18 cellular contexts compared by ENCODE assay signal in the genomic region with DNA sequence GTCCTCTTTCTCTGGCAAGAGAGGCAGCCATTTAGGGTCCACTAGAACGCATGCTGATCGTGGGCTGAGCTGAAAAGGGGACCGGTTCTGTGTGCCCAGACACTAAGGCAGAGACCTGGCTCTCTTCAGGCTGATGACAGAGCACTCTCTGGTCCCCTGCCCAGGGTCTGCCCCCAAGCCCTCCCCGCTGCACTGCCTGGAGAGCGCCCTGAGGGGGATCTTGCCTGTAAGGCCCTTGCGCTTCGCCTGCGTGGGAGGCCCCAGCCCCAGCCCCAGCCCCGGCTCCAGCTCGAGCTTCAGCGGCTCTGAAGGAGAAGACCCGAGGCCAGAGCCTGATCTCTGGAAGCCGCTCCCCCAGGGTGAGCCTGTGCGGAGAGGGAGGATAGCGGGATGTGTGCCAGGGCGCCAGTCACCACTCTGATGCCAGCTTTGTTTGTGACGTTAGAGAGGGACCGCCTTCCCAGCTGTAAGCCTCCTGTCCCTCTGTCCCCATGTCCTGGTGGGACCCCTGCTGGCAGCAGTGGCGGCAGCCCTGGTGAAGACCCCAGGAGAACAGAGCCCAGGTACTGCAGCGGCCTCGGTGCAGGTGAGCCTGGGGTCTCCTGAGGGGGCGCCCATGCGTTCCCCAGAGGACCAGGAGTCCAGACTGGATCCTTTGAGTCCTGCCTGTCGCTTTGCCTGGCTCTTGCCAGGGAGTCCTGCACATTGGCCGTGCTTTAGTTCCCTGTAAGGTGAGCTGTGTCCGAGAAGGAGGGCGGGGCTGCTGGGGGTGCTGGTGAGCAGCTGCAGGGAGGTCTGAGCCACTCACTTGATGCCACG. TPM values are rescaled to one million over a fixed set of nuclear protein-coding genes. Genes with fewer than 3 reads are reported as not detected.
A peak's percentile ranks its signal among the peaks of the same experiment; 100 is the strongest.
DNase-seq lines count a peak whose midpoint lies in the region; ATAC-seq and TF ChIP-seq lines count a peak whose summit lies in the region.
"Had no signal": no experiment of that assay in that cellular context is flagged by ENCODE, and none has a peak within 500 bp of the region (broad histone marks: within the 10 kb centered on the region; RNA-seq: fewer than 3 reads in every experiment).

No MANE protein-coding gene starts in this region.

- peak overlapping the region in 8 of 10 donors; percentile 35 to 77 (median 59) for H3K27ac ChIP-seq in heart right ventricle
- H3K27ac ChIP-seq: GM23248, upper lobe of left lung had no signal

- H3K4me3 ChIP-seq in heart right ventricle: no peak overlapping the region
- H3K4me3 ChIP-seq: GM23248, upper lobe of left lung had no signal

- H3K4me1 ChIP-seq in heart right ventricle: peaks cover 0 to 22% (median 6%) of the 10 kb centered on the region in 9 donors

- no peak overlapping the region for H3K27ac Mint-ChIP-seq in WTC11
- H3K27ac Mint-ChIP-seq: activated CD4-positive, alpha-beta memory T cell treated with anti-CD3 and anti-CD28 coated beads, Interleukin-2, amount 10 ng/mL, durations not matched to agents 7 days and 5 days; CD4-positive, alpha-beta memory T cell; stimulated activated effector memory CD8-positive, alpha-beta T cell treated with anti-CD3 and anti-CD28 coated beads, Interleukin-12 subunit alpha, Interleukin-12 subunit beta, amount 100 ng/mL, for 72 hours had no signal

- H3K36me3 ChIP-seq in heart right ventricle: peaks cover 4 to 91% (median 48%) of the 10 kb centered on the region in 9 donors

- peaks cover 10% of the 10 kb centered on the region; the same call in 1 of the 2 replicates for H3K36me3 Mint-ChIP-seq in WTC11

- H3K9me3 ChIP-seq in heart right ventricle: no peaks in the 10 kb centered on the region
- H3K9me3 ChIP-seq: upper lobe of left lung had no signal

- H3K4me1 Mint-ChIP-seq in WTC11: no peaks in the 10 kb centered on the region
- H3K4me1 Mint-ChIP-seq: activated CD4-positive, alpha-beta memory T cell treated with anti-CD3 and anti-CD28 coated beads, Interleukin-2, amount 10 ng/mL, durations not matched to agents 7 days and 5 days; CD4-positive, alpha-beta memory T cell had no signal

- ATAC-seq in WTC11 (peak; percentile 30), heart right ventricle (peak; percentile 59 to 89 (median 79)), GM19455 (IDR thresholded peaks at IDR 0.05; ENCODE audit: unreplicated experiment) (no peak), GM21528 (IDR thresholded peaks at IDR 0.05; ENCODE audit: low FRiP score, unreplicated experiment) (no peak), GM18909 (IDR thresholded peaks at IDR 0.05; ENCODE audit: poor library complexity, unreplicated experiment) (no peak)
- ATAC-seq: stimulated activated effector memory CD8-positive, alpha-beta T cell treated with anti-CD3 and anti-CD28 coated beads, Interleukin-12 subunit alpha, Interleukin-12 subunit beta, amount 100 ng/mL, for 72 hours had no signal

- intact Hi-C loops in heart right ventricle (cut with DNase I): loop anchor here in 1 of 10 donors (5.0 kb wide), 1 partner anchor 63 kb away; no protein-coding TSS in a partner anchor

- H3K27me3 ChIP-seq in heart right ventricle: no peaks in the 10 kb centered on the region
- H3K27me3 ChIP-seq: upper lobe of left lung had no signal

- H3K9me3 Mint-ChIP-seq in WTC11: no peaks in the 10 kb centered on the region
- H3K9me3 Mint-ChIP-seq: activated CD4-positive, alpha-beta memory T cell treated with anti-CD3 and anti-CD28 coated beads, Interleukin-2, amount 10 ng/mL, durations not matched to agents 7 days and 5 days; CD4-positive, alpha-beta memory T cell; stimulated activated effector memory CD8-positive, alpha-beta T cell treated with anti-CD3 and anti-CD28 coated beads, Interleukin-12 subunit alpha, Interleukin-12 subunit beta, amount 100 ng/mL, for 72 hours had no signal

- H3K4me3 Mint-ChIP-seq in WTC11: no peak overlapping the region
- H3K4me3 Mint-ChIP-seq: activated CD4-positive, alpha-beta memory T cell treated with anti-CD3 and anti-CD28 coated beads, Interleukin-2, amount 10 ng/mL, durations not matched to agents 7 days and 5 days; CD4-positive, alpha-beta memory T cell; stimulated activated effector memory CD8-positive, alpha-beta T cell treated with anti-CD3 and anti-CD28 coated beads, Interleukin-12 subunit alpha, Interleukin-12 subunit beta, amount 100 ng/mL, for 72 hours had no signal

- TF ChIP-seq CTCF in WTC11 (IDR thresholded peaks at IDR 0.05) (no peak), heart right ventricle (IDR thresholded peaks at IDR 0.05) (peak in 5 of 9 donors; percentile 24 to 55 (median 49))

- WGBS in heart right ventricle, 2 donors: 65 to 79% methylated on average over 28 of the region's 28 CpGs

- POLR2A ChIA-PET in WTC11 (lab: Charles Lee): no interaction called here

- H3K27me3 Mint-ChIP-seq in WTC11 (ENCODE audit: low read depth): no peaks in the 10 kb centered on the region
- H3K27me3 Mint-ChIP-seq: activated CD4-positive, alpha-beta memory T cell treated with anti-CD3 and anti-CD28 coated beads, Interleukin-2, amount 10 ng/mL, durations not matched to agents 7 days and 5 days; CD4-positive, alpha-beta memory T cell had no signal

- peak; percentile 80 for DNase-seq in Ammon's horn (ENCODE audit: low spot score)
- DNase-seq in WTC11 (ENCODE audit: low spot score): no peak
- peak; percentile 58 to 65 for DNase-seq in heart right ventricle
- DNase-seq in nucleus accumbens (lab: John Stamatoyannopoulos, UW): peak in 33 of 56 donors; percentile 10 to 82 (median 50)
- no peak for DNase-seq in 8988T
- DNase-seq: activated CD4-positive, alpha-beta memory T cell treated with anti-CD3 and anti-CD28 coated beads, Interleukin-2, amount 10 ng/mL, durations not matched to agents 7 days and 5 days; amniotic stem cell; CD4-positive, alpha-beta memory T cell; cortex of kidney; GM23248; KG1; NCI-H1092 had no signal

- CTCF ChIA-PET in WTC11 (lab: Charles Lee): interaction anchor here (0.7 to 2.9 kb wide), 5 partner anchors 12 to 67 kb away, joined by 3 to 18 read pairs (median 5); no protein-coding TSS in a partner anchor

TF ChIP-seq in WTC11, 78 proteins besides CTCF, POLR2A, EP300 and RAD21 (continues in another document):
- TF ChIP-seq, protein P1, sequence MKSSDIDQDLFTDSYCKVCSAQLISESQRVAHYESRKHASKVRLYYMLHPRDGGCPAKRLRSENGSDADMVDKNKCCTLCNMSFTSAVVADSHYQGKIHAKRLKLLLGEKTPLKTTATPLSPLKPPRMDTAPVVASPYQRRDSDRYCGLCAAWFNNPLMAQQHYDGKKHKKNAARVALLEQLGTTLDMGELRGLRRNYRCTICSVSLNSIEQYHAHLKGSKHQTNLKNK (CRISPR knock-in tag; IDR thresholded peaks at IDR 0.05): no peak
- TF ChIP-seq, protein P2, sequence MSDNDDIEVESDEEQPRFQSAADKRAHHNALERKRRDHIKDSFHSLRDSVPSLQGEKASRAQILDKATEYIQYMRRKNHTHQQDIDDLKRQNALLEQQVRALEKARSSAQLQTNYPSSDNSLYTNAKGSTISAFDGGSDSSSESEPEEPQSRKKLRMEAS (CRISPR knock-in tag; IDR thresholded peaks at IDR 0.05): no peak
- TF ChIP-seq, protein P3, sequence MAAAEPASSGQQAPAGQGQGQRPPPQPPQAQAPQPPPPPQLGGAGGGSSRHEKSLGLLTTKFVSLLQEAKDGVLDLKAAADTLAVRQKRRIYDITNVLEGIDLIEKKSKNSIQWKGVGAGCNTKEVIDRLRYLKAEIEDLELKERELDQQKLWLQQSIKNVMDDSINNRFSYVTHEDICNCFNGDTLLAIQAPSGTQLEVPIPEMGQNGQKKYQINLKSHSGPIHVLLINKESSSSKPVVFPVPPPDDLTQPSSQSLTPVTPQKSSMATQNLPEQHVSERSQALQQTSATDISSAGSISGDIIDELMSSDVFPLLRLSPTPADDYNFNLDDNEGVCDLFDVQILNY (CRISPR knock-in tag; IDR thresholded peaks at IDR 0.05): no peak
- no peak for TF ChIP-seq MYBL2 (CRISPR knock-in tag; IDR thresholded peaks at IDR 0.05)
- TF ChIP-seq, protein P4, sequence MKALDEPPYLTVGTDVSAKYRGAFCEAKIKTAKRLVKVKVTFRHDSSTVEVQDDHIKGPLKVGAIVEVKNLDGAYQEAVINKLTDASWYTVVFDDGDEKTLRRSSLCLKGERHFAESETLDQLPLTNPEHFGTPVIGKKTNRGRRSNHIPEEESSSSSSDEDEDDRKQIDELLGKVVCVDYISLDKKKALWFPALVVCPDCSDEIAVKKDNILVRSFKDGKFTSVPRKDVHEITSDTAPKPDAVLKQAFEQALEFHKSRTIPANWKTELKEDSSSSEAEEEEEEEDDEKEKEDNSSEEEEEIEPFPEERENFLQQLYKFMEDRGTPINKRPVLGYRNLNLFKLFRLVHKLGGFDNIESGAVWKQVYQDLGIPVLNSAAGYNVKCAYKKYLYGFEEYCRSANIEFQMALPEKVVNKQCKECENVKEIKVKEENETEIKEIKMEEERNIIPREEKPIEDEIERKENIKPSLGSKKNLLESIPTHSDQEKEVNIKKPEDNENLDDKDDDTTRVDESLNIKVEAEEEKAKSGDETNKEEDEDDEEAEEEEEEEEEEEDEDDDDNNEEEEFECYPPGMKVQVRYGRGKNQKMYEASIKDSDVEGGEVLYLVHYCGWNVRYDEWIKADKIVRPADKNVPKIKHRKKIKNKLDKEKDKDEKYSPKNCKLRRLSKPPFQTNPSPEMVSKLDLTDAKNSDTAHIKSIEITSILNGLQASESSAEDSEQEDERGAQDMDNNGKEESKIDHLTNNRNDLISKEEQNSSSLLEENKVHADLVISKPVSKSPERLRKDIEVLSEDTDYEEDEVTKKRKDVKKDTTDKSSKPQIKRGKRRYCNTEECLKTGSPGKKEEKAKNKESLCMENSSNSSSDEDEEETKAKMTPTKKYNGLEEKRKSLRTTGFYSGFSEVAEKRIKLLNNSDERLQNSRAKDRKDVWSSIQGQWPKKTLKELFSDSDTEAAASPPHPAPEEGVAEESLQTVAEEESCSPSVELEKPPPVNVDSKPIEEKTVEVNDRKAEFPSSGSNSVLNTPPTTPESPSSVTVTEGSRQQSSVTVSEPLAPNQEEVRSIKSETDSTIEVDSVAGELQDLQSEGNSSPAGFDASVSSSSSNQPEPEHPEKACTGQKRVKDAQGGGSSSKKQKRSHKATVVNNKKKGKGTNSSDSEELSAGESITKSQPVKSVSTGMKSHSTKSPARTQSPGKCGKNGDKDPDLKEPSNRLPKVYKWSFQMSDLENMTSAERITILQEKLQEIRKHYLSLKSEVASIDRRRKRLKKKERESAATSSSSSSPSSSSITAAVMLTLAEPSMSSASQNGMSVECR (CRISPR knock-in tag; IDR thresholded peaks at IDR 0.05; ENCODE audit: borderline replicate concordance): no peak
- no peak for TF ChIP-seq ZNF121 (CRISPR knock-in tag; IDR thresholded peaks at IDR 0.05)
- no peak for TF ChIP-seq JAZF1 (CRISPR knock-in tag; IDR thresholded peaks at IDR 0.05)
- no peak for TF ChIP-seq MXD4 (CRISPR knock-in tag; IDR thresholded peaks at IDR 0.05; ENCODE audit: borderline replicate concordance)
- TF ChIP-seq ETV6 (CRISPR knock-in tag; IDR thresholded peaks at IDR 0.05): no peak
- TF ChIP-seq ZNF423 (CRISPR knock-in tag; IDR thresholded peaks at IDR 0.05): no peak
- TF ChIP-seq PRRX2 (CRISPR knock-in tag; IDR thresholded peaks at IDR 0.05): no peak

RNA-seq across cellular contexts. Expression of a gene that starts 43.2 kb away (rescaled TPM):
- total RNA-seq in WTC11 (2021): 0.70 to 1.2 TPM (median 0.73 TPM) in 3 replicates
- total RNA-seq in heart right ventricle: 1 to 10 TPM; 2.2 to 7.3 (median 4.6) TPM
- polyA plus RNA-seq in heart right ventricle: 10 to 100 TPM in 1 of 2 donors, 1 to 10 TPM in 1; 5.7 to 10.5 TPM
- total RNA-seq: GM23248, RPMI7951 had no signal
- polyA plus RNA-seq: GM23248 had no signal

Comparison
In these comparisons a context has a peak if more than half of its experiments do, and no peak if none do; other contexts are left out.
1. DNase-seq: peak in Ammon's horn (single experiment), heart right ventricle (2 of 2) and nucleus accumbens (33 of 56); none in WTC11 (single experiment) and 8988T (single experiment).
2. ATAC-seq: peak in WTC11 (single experiment) and heart right ventricle (8 of 8); none in GM19455 (single experiment), GM21528 (single experiment) and GM18909 (single experiment).